In genomic region chr6:99189823-99190721, GRCh38 we compare ENCODE assay signal across 14 cellular contexts.
DNase-seq lines count a peak whose midpoint lies in the region; ATAC-seq and TF ChIP-seq lines count a peak whose summit lies in the region.
"Had no signal": no experiment of that assay in that cellular context is flagged by ENCODE, and none has a peak within 500 bp of the region (broad histone marks: within the 10 kb centered on the region; RNA-seq: fewer than 3 reads in every experiment).

No MANE protein-coding gene starts in this region.

- ATAC-seq in GM18907 (IDR thresholded peaks at IDR 0.05; ENCODE audit: unreplicated experiment) = peak; percentile 98
- ATAC-seq in HG02571 (IDR thresholded peaks at IDR 0.05; ENCODE audit: unreplicated experiment) = peak; percentile 96
- peak; percentile 96 for ATAC-seq in HG03442 (IDR thresholded peaks at IDR 0.05; ENCODE audit: unreplicated experiment)

- peaks cover 3 to 9% (median 7%) of the 10 kb centered on the region in 3 donors for H3K4me1 Mint-ChIP-seq in CD8-positive, alpha-beta memory T cell
- H3K4me1 Mint-ChIP-seq: activated CD4-positive, alpha-beta T cell treated with anti-CD3 and anti-CD28 coated beads, Interleukin-2, amount 10 ng/mL, durations not matched to agents 7 days and 5 days had no signal

- DNase-seq in GM12864 (ENCODE audit: low read depth) = peak; percentile 70
- DNase-seq in HEK293T (ENCODE audit: extremely low spot score) = no peak
- DNase-seq in CD8-positive, alpha-beta memory T cell = no peak
- no peak for DNase-seq in NCI-H748 treated with DMSO at 0.1 percent for 48 hours (lab: John Stamatoyannopoulos, UW)
- no peak for DNase-seq in NCI-H146 treated with DMSO at 0.1 percent for 48 hours (lab: John Stamatoyannopoulos, UW; ENCODE audit: unreplicated experiment)
- DNase-seq: activated CD4-positive, alpha-beta T cell treated with anti-CD3 and anti-CD28 coated beads, Interleukin-2, amount 10 ng/mL, durations not matched to agents 7 days and 5 days; central memory CD4-positive, alpha-beta T cell; H7; NCI-H1048; RPMI8226; testis had no signal

- POLR2A ChIA-PET in HEK293T (lab: Yijun Ruan, JAX) = no interaction called here
- POLR2A ChIA-PET in CD8-positive, alpha-beta memory T cell (lab: Charles Lee) = no interaction called here

- H3K4me3 ChIP-seq in GM12864 (ENCODE audit: low read depth, low read length) = no peak overlapping the region
- H3K4me3 ChIP-seq in CD8-positive, alpha-beta memory T cell (ENCODE audit: low read length) = no peak overlapping the region
- H3K4me3 ChIP-seq: testis had no signal

- no peaks in the 10 kb centered on the region for H3K36me3 Mint-ChIP-seq in CD8-positive, alpha-beta memory T cell

- peak overlapping the region in 3 of 7 donors; percentile 4 to 42 (median 22) for H3K4me3 Mint-ChIP-seq in CD8-positive, alpha-beta memory T cell
- H3K4me3 Mint-ChIP-seq: activated CD4-positive, alpha-beta T cell treated with anti-CD3 and anti-CD28 coated beads, Interleukin-2, amount 10 ng/mL, durations not matched to agents 7 days and 5 days had no signal

- no peak for TF ChIP-seq CTCF in GM12864 (IDR thresholded peaks at IDR 0.05; ENCODE audit: low read depth, low read length, missing control alignments)

- CTCF ChIA-PET in HEK293T (lab: Yijun Ruan, JAX) = no interaction called here
- CTCF ChIA-PET in CD8-positive, alpha-beta memory T cell (lab: Charles Lee) = no interaction called here

- H3K27me3 ChIP-seq in CD8-positive, alpha-beta memory T cell (ENCODE audit: insufficient read depth, low read length, poor library complexity, severe bottlenecking) = no peaks in the 10 kb centered on the region
- H3K27me3 ChIP-seq: testis had no signal

- H3K9me3 ChIP-seq in CD8-positive, alpha-beta memory T cell (ENCODE audit: low read length) = no peaks in the 10 kb centered on the region
- H3K9me3 ChIP-seq: testis had no signal

- H3K4me1 ChIP-seq in CD8-positive, alpha-beta memory T cell (ENCODE audit: insufficient read depth, low read length) = no peaks in the 10 kb centered on the region
- H3K4me1 ChIP-seq: testis had no signal

- H3K36me3 ChIP-seq in CD8-positive, alpha-beta memory T cell (ENCODE audit: insufficient read depth, low read length) = no peaks in the 10 kb centered on the region

- no peak overlapping the region for H3K27ac Mint-ChIP-seq in CD8-positive, alpha-beta memory T cell
- H3K27ac Mint-ChIP-seq: activated CD4-positive, alpha-beta T cell treated with anti-CD3 and anti-CD28 coated beads, Interleukin-2, amount 10 ng/mL, durations not matched to agents 7 days and 5 days had no signal

- H3K9me3 Mint-ChIP-seq in CD8-positive, alpha-beta memory T cell = peaks cover 0 to 6% (median 0%) of the 10 kb centered on the region in 5 donors
- H3K9me3 Mint-ChIP-seq: activated CD4-positive, alpha-beta T cell treated with anti-CD3 and anti-CD28 coated beads, Interleukin-2, amount 10 ng/mL, durations not matched to agents 7 days and 5 days had no signal

- no peak overlapping the region for H3K27ac ChIP-seq in CD8-positive, alpha-beta memory T cell (ENCODE audit: low read depth, low read length)
- H3K27ac ChIP-seq: testis had no signal

- H3K27me3 Mint-ChIP-seq in CD8-positive, alpha-beta memory T cell = peaks cover 0 to 19% of the 10 kb centered on the region in 2 donors

TF ChIP-seq in HEK293T, 16 proteins besides CTCF, POLR2A, EP300 and RAD21:
- TF ChIP-seq ZNF384 (IDR thresholded peaks at IDR 0.05) (no peak), SUZ12 (IDR thresholded peaks at IDR 0.05) (no peak), BHLHE40 (IDR thresholded peaks at IDR 0.05; ENCODE audit: borderline replicate concordance) (no peak), NFRKB (IDR thresholded peaks at IDR 0.05) (no peak), FOXA1 (IDR thresholded peaks at IDR 0.05) (no peak), ELF4 (IDR thresholded peaks at IDR 0.05) (no peak), PKNOX1 (IDR thresholded peaks at IDR 0.05) (no peak), FOXM1 (IDR thresholded peaks at IDR 0.05; ENCODE audit: borderline replicate concordance) (no peak), LEF1 (IDR thresholded peaks at IDR 0.05; ENCODE audit: borderline replicate concordance) (no peak), SP1 (IDR thresholded peaks at IDR 0.05) (no peak), ARNT (IDR thresholded peaks at IDR 0.05) (no peak)
